Comparison of ENCODE assay signal across 18 cellular contexts in the genomic region with DNA sequence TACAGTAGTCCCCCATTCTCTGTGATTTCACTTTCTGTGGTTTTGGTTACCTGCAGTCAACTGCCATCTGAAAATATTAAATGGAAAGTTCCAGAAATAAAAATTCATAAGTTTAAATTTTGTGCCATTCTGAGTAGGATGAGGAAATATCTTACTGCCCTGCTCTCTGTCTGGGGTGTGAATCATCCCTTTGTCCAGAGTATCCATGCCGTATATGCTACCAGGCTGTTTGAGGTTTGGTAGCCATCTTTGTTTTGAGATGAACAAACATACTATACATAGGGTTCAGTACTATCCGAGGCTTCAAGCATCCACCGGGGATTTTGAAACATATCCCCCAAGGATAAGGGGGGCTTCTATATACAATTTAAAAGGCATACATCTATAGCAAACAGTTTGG.
"Had no signal": no experiment of that assay in that cellular context is flagged by ENCODE, and none has a peak within 500 bp of the region (broad histone marks: within the 10 kb centered on the region; RNA-seq: fewer than 3 reads in every experiment).

No MANE protein-coding gene starts in this region.

- DNase-seq: cerebellar nuclear complex; colonic mucosa; cortex of kidney; effector CD8-positive, alpha-beta T cell; effector memory CD8-positive, alpha-beta T cell; foreskin keratinocyte; heart right ventricle; hippocampal formation; left cardiac atrium; left lung; left ventricle myocardium superior; lower lobe of right lung; mesenchymal stem cell; mucosa of descending colon had no signal

- H3K36me3 Mint-ChIP-seq: mesothelial cell of epicardium had no signal

- H3K9me3 Mint-ChIP-seq: dendritic cell treated with granulocyte-macrophage colony-stimulating factor and Interleukin-4, amounts not matched to agents 40 ng/mL and 50 ng/mL, for 4 days; effector memory CD8-positive, alpha-beta T cell; mesothelial cell of epicardium had no signal

- H3K27ac Mint-ChIP-seq: dendritic cell treated with granulocyte-macrophage colony-stimulating factor and Interleukin-4, amounts not matched to agents 40 ng/mL and 50 ng/mL, for 4 days; effector memory CD8-positive, alpha-beta T cell; mesothelial cell of epicardium had no signal

- H3K4me3 ChIP-seq: colonic mucosa, esophagus muscularis mucosa, gastroesophageal sphincter, heart right ventricle, left lung, lower lobe of right lung, mucosa of descending colon had no signal

- ATAC-seq: effector memory CD8-positive, alpha-beta T cell; foreskin keratinocyte; gastroesophageal sphincter; heart right ventricle; left cardiac atrium; left lung; left ventricle myocardium superior; lower lobe of right lung; mucosa of descending colon had no signal

- H3K4me3 Mint-ChIP-seq: dendritic cell treated with granulocyte-macrophage colony-stimulating factor and Interleukin-4, amounts not matched to agents 40 ng/mL and 50 ng/mL, for 4 days; effector memory CD8-positive, alpha-beta T cell; mesothelial cell of epicardium had no signal
